In genomic region chr12:57744777-57745484, GRCh38 we compare ENCODE assay signal across 8 cellular contexts.
DNase-seq lines count a peak whose midpoint lies in the region; ATAC-seq and TF ChIP-seq lines count a peak whose summit lies in the region.

TSPAN31 (plus strand) TSS chr12:57745039; CDS start chr12:57745155, 116 bp downstream.

- H3K4me3 Mint-ChIP-seq in dendritic cell treated with granulocyte-macrophage colony-stimulating factor and Interleukin-4, amounts not matched to agents 40 ng/mL and 50 ng/mL, for 4 days, result peak within 1 kb of the TSS; percentile 96

- no peaks in the 10 kb centered on the region for H3K27me3 Mint-ChIP-seq in dendritic cell treated with granulocyte-macrophage colony-stimulating factor and Interleukin-4, amounts not matched to agents 40 ng/mL and 50 ng/mL, for 4 days

- TF ChIP-seq CTCF in C4-2B (conservative IDR thresholded peaks at IDR 0.05), result no peak

- H3K27ac Mint-ChIP-seq in dendritic cell treated with granulocyte-macrophage colony-stimulating factor and Interleukin-4, amounts not matched to agents 40 ng/mL and 50 ng/mL, for 4 days, result peak within 1 kb of the TSS; percentile 99

- DNase-seq in NCI-H774 (lab: John Stamatoyannopoulos, UW) (peak; percentile 98), left kidney (ENCODE audit: low read depth, low spot score) (peak; percentile 99)
- peak; percentile 86 to 97 for DNase-seq in activated CD4-positive, alpha-beta T cell treated with anti-CD3 and anti-CD28 coated beads, Interleukin-2, amount 50 U/mL, for 24 hours (ENCODE audit: low read depth in 1 of 2, low spot score in 1 of 2)
- peak; percentile 96 for DNase-seq in stimulated activated CD4-positive, alpha-beta T cell treated with anti-CD3 and anti-CD28 coated beads, Interleukin-1b, Interleukin-23, amount 100 ng/mL, for 48 hours

- ATAC-seq in GM19397 (IDR thresholded peaks at IDR 0.05; ENCODE audit: unreplicated experiment) (peak; percentile 84), HG03565 (IDR thresholded peaks at IDR 0.05; ENCODE audit: unreplicated experiment) (peak; percentile 74)

- intact Hi-C loops in dendritic cell treated with granulocyte-macrophage colony-stimulating factor and Interleukin-4, amounts not matched to agents 40 ng/mL and 50 ng/mL, for 4 days (cut with micrococcal nuclease), result loop anchor here (5.0 kb wide), 1 partner anchor 163 kb away; no protein-coding TSS in a partner anchor

- peaks cover 60% of the 10 kb centered on the region for H3K4me1 Mint-ChIP-seq in dendritic cell treated with granulocyte-macrophage colony-stimulating factor and Interleukin-4, amounts not matched to agents 40 ng/mL and 50 ng/mL, for 4 days (ENCODE audit: low read depth)

- no peaks in the 10 kb centered on the region for H3K9me3 Mint-ChIP-seq in dendritic cell treated with granulocyte-macrophage colony-stimulating factor and Interleukin-4, amounts not matched to agents 40 ng/mL and 50 ng/mL, for 4 days

- peak within 1 kb of the TSS; percentile 70 for H3K27ac ChIP-seq in C4-2B

- H3K36me3 Mint-ChIP-seq in dendritic cell treated with granulocyte-macrophage colony-stimulating factor and Interleukin-4, amounts not matched to agents 40 ng/mL and 50 ng/mL, for 4 days (ENCODE audit: low read depth), result peaks cover 51% of the 10 kb centered on the region

Comparison
In these comparisons a context has a peak if more than half of its experiments do, and no peak if none do; other contexts are left out.
1. Peak in every context shown above with its lines: DNase-seq, ATAC-seq and H3K27ac ChIP-seq.